ENCODE assay signal across 2 cellular contexts in the genomic region with DNA sequence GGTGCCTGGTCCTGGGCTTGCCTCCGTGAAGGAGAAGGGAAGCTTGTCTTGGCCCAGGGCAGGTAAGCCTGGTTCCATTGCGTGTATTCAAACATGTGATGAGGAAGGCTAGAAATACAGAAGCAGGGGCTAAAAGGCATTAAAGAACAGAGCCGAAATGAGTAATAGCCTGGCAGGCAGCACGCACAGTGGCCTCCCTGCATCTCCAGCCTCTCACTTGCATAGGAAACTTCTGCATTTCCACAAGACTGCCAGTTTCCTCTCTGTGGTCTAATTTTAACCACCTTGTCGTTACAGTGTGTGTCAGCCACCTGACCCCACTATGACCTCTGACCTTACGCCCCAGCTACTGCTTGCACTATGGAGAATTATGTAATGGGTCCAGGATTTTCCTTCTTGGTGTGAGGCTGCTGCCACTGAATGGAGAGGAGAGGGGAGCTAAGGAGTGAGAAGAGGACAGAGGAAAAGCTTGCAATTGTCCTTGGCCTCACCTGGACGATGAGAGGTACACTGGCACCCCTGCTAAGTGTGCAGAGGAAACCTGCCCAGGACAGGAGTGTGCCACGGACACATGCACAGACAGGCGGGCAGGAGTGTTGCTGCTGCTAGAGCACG.
TF ChIP-seq lines count a peak whose summit lies in the region.

No MANE protein-coding gene starts in this region.

TF ChIP-seq in HepG2, 621 proteins besides CTCF, POLR2A, EP300 and RAD21:
- TF ChIP-seq NR2F6 (IDR thresholded peaks at IDR 0.05) (peak; percentile 80), NR2F6 (CRISPR knock-in tag; IDR thresholded peaks at IDR 0.05) (peak; percentile 44; the same call in 1 of the 2 replicates), RARA (CRISPR knock-in tag; IDR thresholded peaks at IDR 0.05) (peak; percentile 69), ZNF839 (CRISPR knock-in tag; IDR thresholded peaks at IDR 0.05; ENCODE audit: borderline replicate concordance) (no peak), GATA4 (IDR thresholded peaks at IDR 0.05; ENCODE audit: borderline replicate concordance, low read depth) (no peak), NR2C2 (CRISPR knock-in tag; IDR thresholded peaks at IDR 0.05; ENCODE audit: borderline replicate concordance) (peak; percentile 83; the same call in 1 of the 2 replicates), RFXANK (CRISPR knock-in tag; IDR thresholded peaks at IDR 0.05) (no peak), ZNF619 (CRISPR knock-in tag; IDR thresholded peaks at IDR 0.05) (no peak), ZNF552 (CRISPR knock-in tag; IDR thresholded peaks at IDR 0.05; ENCODE audit: borderline replicate concordance) (no peak)
- TF ChIP-seq, protein P1, sequence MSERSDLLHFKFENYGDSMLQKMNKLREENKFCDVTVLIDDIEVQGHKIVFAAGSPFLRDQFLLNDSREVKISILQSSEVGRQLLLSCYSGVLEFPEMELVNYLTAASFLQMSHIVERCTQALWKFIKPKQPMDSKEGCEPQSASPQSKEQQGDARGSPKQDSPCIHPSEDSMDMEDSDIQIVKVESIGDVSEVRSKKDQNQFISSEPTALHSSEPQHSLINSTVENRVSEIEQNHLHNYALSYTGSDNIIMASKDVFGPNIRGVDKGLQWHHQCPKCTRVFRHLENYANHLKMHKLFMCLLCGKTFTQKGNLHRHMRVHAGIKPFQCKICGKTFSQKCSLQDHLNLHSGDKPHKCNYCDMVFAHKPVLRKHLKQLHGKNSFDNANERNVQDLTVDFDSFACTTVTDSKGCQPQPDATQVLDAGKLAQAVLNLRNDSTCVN (CRISPR knock-in tag; IDR thresholded peaks at IDR 0.05; ENCODE audit: borderline replicate concordance): no peak

TF ChIP-seq in HEK293T, 16 proteins besides CTCF, POLR2A, EP300 and RAD21:
- no peak for TF ChIP-seq NFRKB (IDR thresholded peaks at IDR 0.05)
- TF ChIP-seq HDGF (IDR thresholded peaks at IDR 0.05; ENCODE audit: borderline replicate concordance): no peak
- no peak for TF ChIP-seq BHLHE40 (IDR thresholded peaks at IDR 0.05; ENCODE audit: borderline replicate concordance)
- TF ChIP-seq L3MBTL2 (conservative IDR thresholded peaks at IDR 0.05): no peak
- TF ChIP-seq, protein P2, sequence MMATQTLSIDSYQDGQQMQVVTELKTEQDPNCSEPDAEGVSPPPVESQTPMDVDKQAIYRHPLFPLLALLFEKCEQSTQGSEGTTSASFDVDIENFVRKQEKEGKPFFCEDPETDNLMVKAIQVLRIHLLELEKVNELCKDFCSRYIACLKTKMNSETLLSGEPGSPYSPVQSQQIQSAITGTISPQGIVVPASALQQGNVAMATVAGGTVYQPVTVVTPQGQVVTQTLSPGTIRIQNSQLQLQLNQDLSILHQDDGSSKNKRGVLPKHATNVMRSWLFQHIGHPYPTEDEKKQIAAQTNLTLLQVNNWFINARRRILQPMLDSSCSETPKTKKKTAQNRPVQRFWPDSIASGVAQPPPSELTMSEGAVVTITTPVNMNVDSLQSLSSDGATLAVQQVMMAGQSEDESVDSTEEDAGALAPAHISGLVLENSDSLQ (IDR thresholded peaks at IDR 0.05): no peak
